ENCODE assay signal across 29 cellular contexts in genomic region chr1:224874775-224875174, GRCh38. TPM values are rescaled to one million over a fixed set of nuclear protein-coding genes. Genes with fewer than 3 reads are reported as not detected.
DNase-seq lines count a peak whose midpoint lies in the region; ATAC-seq and TF ChIP-seq lines count a peak whose summit lies in the region.
"Had no signal": no experiment of that assay in that cellular context is flagged by ENCODE, and none has a peak within 500 bp of the region (broad histone marks: within the 10 kb centered on the region; RNA-seq: fewer than 3 reads in every experiment).

No MANE protein-coding gene starts in this region.

- ATAC-seq in GM18520 (IDR thresholded peaks at IDR 0.05; ENCODE audit: unreplicated experiment) (no peak), GM21423 (IDR thresholded peaks at IDR 0.05; ENCODE audit: unreplicated experiment) (no peak), HG03045 (IDR thresholded peaks at IDR 0.05; ENCODE audit: unreplicated experiment) (no peak)
- ATAC-seq: A549; activated T-helper 17 cell treated with anti-CD3 and anti-CD28 coated beads, Interleukin-2, amount 50 U/mL, for 72 hours; heart left ventricle had no signal

- WGBS in tibial nerve, 2 donors, result 17 to 21% methylated on average over 7 of the region's 7 CpGs

- no peak overlapping the region for H3K4me3 ChIP-seq in tibial nerve
- H3K4me3 ChIP-seq: A549, heart left ventricle, MG63, suprapubic skin, vagina had no signal

- H3K27ac ChIP-seq in VCaP (peak overlapping the region; percentile 6; the same call in 1 of the 2 replicates), tibial nerve (no peak overlapping the region)
- H3K27ac ChIP-seq: heart left ventricle, suprapubic skin, vagina had no signal

- no peak for TF ChIP-seq POLR2A in tibial nerve (IDR thresholded peaks at IDR 0.05)

- no peak for TF ChIP-seq EP300 in tibial nerve (IDR thresholded peaks at IDR 0.05)

- no peaks in the 10 kb centered on the region for H3K36me3 ChIP-seq in tibial nerve
- H3K36me3 ChIP-seq: heart left ventricle, MG63, suprapubic skin, vagina had no signal

- peak; percentile 47 for DNase-seq in Caki2 (ENCODE audit: low read depth)
- peak; percentile 86 for DNase-seq in left kidney (ENCODE audit: low read depth, low spot score)
- DNase-seq in renal cortical epithelial cell (ENCODE audit: low read depth), result peak; percentile 46
- no peak for DNase-seq in tibial nerve (ENCODE audit: low spot score in 2 of 2)
- DNase-seq: activated CD4-positive, alpha-beta memory T cell treated with anti-CD3 and anti-CD28 coated beads for 36 hours; activated CD4-positive, CD25-positive, alpha-beta regulatory T cell treated with anti-CD3 and anti-CD28 coated beads, Interleukin-2, amount 50 U/mL, for 72 hours; amygdala; CD4-positive, alpha-beta memory T cell; effector CD4-positive, alpha-beta T cell; H7; heart left ventricle; KG1; left colon; mesendoderm; MG63; NCI-H2029 treated with DMSO at 0.1 percent for 48 hours; NCI-H2227 treated with DMSO at 0.1 percent for 48 hours; NCI-H748 treated with DMSO at 0.1 percent for 48 hours; RPMI8226; stimulated activated CD4-positive, alpha-beta T cell treated with anti-CD3 and anti-CD28 coated beads, Interleukin-4, amount 100 ng/mL, for 24 hours; stimulated activated naive CD4-positive, alpha-beta T cell had no signal

- in situ Hi-C loops in Caki2 (cut with HindIII; ENCODE audit: low pct_unique_long_range_greater_than_20kb, low sequenced_read_pairs), result no loop called here

- peaks cover 0 to 5% of the 10 kb centered on the region in 2 donors for H3K27me3 ChIP-seq in tibial nerve
- H3K27me3 ChIP-seq: MG63, vagina had no signal

- H3K9me3 ChIP-seq in tibial nerve, result no peaks in the 10 kb centered on the region
- H3K9me3 ChIP-seq: A549, heart left ventricle, MG63, suprapubic skin, vagina had no signal

- TF ChIP-seq CTCF in VCaP (conservative IDR thresholded peaks at IDR 0.05) (no peak), tibial nerve (IDR thresholded peaks at IDR 0.05) (no peak)

- H3K4me1 ChIP-seq in tibial nerve, result peaks cover 0 to 18% (median 0%) of the 10 kb centered on the region in 4 donors
- H3K4me1 ChIP-seq: heart left ventricle had no signal

RNA-seq across cellular contexts. Expression of gene DNAH14, which starts 54.7 kb away (rescaled TPM):
- 30.9 and 64.1 TPM in 2 replicates for total RNA-seq in Caki2 (2014; rRNA removed; shearing (Covaris generic); ENCODE audit: low replicate concordance)
- total RNA-seq in renal cortical epithelial cell (29.5 and 41.3 TPM in 2 replicates), tibial nerve (1 to 10 TPM; 1.2 to 6.5 (median 4.4) TPM)
- total RNA-seq: CD4-positive, alpha-beta memory T cell had no signal

Comparison
In these comparisons a context has a peak if more than half of its experiments do, and no peak if none do; other contexts are left out.
1. DNase-seq: peak in Caki2 (single experiment), left kidney (single experiment) and renal cortical epithelial cell (single experiment); none in tibial nerve (0 of 2).